Comparison of ENCODE assay signal across 1 cellular context in genomic region chr10:31318854-31319601, GRCh38.
TF ChIP-seq lines count a peak whose summit lies in the region.

Gene ZEB1, plus strand, starts transcription at chr10:31319216. Its CDS starts 19 bp downstream, at chr10:31319235.

TF ChIP-seq in HepG2, 621 proteins besides CTCF, POLR2A, EP300 and RAD21 (continued from another document and continues in another):
- TF ChIP-seq HMG20B (CRISPR knock-in tag; conservative IDR thresholded peaks at IDR 0.05) (peak; percentile 91), SCMH1 (CRISPR knock-in tag; IDR thresholded peaks at IDR 0.05; ENCODE audit: borderline replicate concordance) (no peak), MAF1 (CRISPR knock-in tag; IDR thresholded peaks at IDR 0.05; ENCODE audit: borderline replicate concordance) (no peak), ZEB1 (IDR thresholded peaks at IDR 0.05; ENCODE audit: insufficient replicate concordance, low read depth) (peak; percentile 80), TBP (CRISPR knock-in tag; IDR thresholded peaks at IDR 0.05) (no peak), PRPF4 (IDR thresholded peaks at IDR 0.05; ENCODE audit: low read depth, low read length, poor library complexity, severe bottlenecking) (no peak), YEATS2 (CRISPR knock-in tag; IDR thresholded peaks at IDR 0.05; ENCODE audit: borderline replicate concordance) (no peak), ESRRA (CRISPR knock-in tag; IDR thresholded peaks at IDR 0.05; ENCODE audit: low read depth) (no peak), ZNF460 (CRISPR knock-in tag; IDR thresholded peaks at IDR 0.05; ENCODE audit: borderline replicate concordance) (no peak), ZBTB3 (CRISPR knock-in tag; IDR thresholded peaks at IDR 0.05; ENCODE audit: borderline replicate concordance, low read depth) (no peak), ZGPAT (CRISPR knock-in tag; IDR thresholded peaks at IDR 0.05) (peak; percentile 36; the same call in 1 of the 2 replicates), ZNF17 (CRISPR knock-in tag; IDR thresholded peaks at IDR 0.05) (no peak), SRSF4 (IDR thresholded peaks at IDR 0.05; ENCODE audit: low read depth, low read length, poor library complexity, severe bottlenecking) (no peak), CBX2 (IDR thresholded peaks at IDR 0.05; ENCODE audit: low read depth, low read length) (no peak), CBX2 (CRISPR knock-in tag; IDR thresholded peaks at IDR 0.05; ENCODE audit: low read depth) (no peak), ZNF337 (CRISPR knock-in tag; IDR thresholded peaks at IDR 0.05; ENCODE audit: borderline replicate concordance, low read depth) (no peak), ERF (CRISPR knock-in tag; IDR thresholded peaks at IDR 0.05) (no peak), PRDM15 (CRISPR knock-in tag; IDR thresholded peaks at IDR 0.05) (no peak), ZBTB14 (CRISPR knock-in tag; IDR thresholded peaks at IDR 0.05) (no peak), KDM5B (CRISPR knock-in tag; IDR thresholded peaks at IDR 0.05; ENCODE audit: borderline replicate concordance) (no peak), XRCC5 (optimal IDR thresholded peaks at IDR 0.05; ENCODE audit: low read length) (peak; percentile 15), MBNL3 (CRISPR knock-in tag; conservative IDR thresholded peaks at IDR 0.05) (no peak), BRD4 (CRISPR knock-in tag; IDR thresholded peaks at IDR 0.05) (0 out of 2 replicates have a peak, but pooled peaks have one; percentile 33), ONECUT2 (CRISPR knock-in tag; IDR thresholded peaks at IDR 0.05) (no peak), ZNF121 (CRISPR knock-in tag; IDR thresholded peaks at IDR 0.05) (no peak), SKI (IDR thresholded peaks at IDR 0.05; ENCODE audit: partially characterized antibody) (no peak), ZNF781 (CRISPR knock-in tag; IDR thresholded peaks at IDR 0.05; ENCODE audit: borderline replicate concordance, not compliant biosample characterization) (no peak), ZNF740 (CRISPR knock-in tag; IDR thresholded peaks at IDR 0.05) (no peak; the same call in none of the 2 replicates), HNRNPL (IDR thresholded peaks at IDR 0.05; ENCODE audit: low read depth, low read length) (no peak; the same call in 1 of the 2 replicates), DNMT1 (CRISPR knock-in tag; IDR thresholded peaks at IDR 0.05) (no peak), HNRNPK (IDR thresholded peaks at IDR 0.05; ENCODE audit: low read depth, low read length, poor library complexity, severe bottlenecking) (peak; percentile 72), CC2D1A (CRISPR knock-in tag; IDR thresholded peaks at IDR 0.05) (no peak), ZZZ3 (CRISPR knock-in tag; IDR thresholded peaks at IDR 0.05; ENCODE audit: borderline replicate concordance) (no peak), RFXAP (CRISPR knock-in tag; IDR thresholded peaks at IDR 0.05; ENCODE audit: borderline replicate concordance) (no peak), NR1H2 (CRISPR knock-in tag; IDR thresholded peaks at IDR 0.05; ENCODE audit: borderline replicate concordance, low read depth) (no peak), ZNF251 (CRISPR knock-in tag; IDR thresholded peaks at IDR 0.05) (no peak), BCL3 (CRISPR knock-in tag; IDR thresholded peaks at IDR 0.05) (no peak), ZMYM3 (CRISPR knock-in tag; IDR thresholded peaks at IDR 0.05) (no peak), ZNF766 (CRISPR knock-in tag; IDR thresholded peaks at IDR 0.05; ENCODE audit: borderline replicate concordance) (no peak), NR3C1 (CRISPR knock-in tag; IDR thresholded peaks at IDR 0.05) (no peak), ZNF792 (CRISPR knock-in tag; IDR thresholded peaks at IDR 0.05) (0 out of 2 replicates have a peak, but pooled peaks have one; percentile 36), TSC22D2 (CRISPR knock-in tag; IDR thresholded peaks at IDR 0.05; ENCODE audit: borderline replicate concordance) (no peak)
- TF ChIP-seq, protein P1, sequence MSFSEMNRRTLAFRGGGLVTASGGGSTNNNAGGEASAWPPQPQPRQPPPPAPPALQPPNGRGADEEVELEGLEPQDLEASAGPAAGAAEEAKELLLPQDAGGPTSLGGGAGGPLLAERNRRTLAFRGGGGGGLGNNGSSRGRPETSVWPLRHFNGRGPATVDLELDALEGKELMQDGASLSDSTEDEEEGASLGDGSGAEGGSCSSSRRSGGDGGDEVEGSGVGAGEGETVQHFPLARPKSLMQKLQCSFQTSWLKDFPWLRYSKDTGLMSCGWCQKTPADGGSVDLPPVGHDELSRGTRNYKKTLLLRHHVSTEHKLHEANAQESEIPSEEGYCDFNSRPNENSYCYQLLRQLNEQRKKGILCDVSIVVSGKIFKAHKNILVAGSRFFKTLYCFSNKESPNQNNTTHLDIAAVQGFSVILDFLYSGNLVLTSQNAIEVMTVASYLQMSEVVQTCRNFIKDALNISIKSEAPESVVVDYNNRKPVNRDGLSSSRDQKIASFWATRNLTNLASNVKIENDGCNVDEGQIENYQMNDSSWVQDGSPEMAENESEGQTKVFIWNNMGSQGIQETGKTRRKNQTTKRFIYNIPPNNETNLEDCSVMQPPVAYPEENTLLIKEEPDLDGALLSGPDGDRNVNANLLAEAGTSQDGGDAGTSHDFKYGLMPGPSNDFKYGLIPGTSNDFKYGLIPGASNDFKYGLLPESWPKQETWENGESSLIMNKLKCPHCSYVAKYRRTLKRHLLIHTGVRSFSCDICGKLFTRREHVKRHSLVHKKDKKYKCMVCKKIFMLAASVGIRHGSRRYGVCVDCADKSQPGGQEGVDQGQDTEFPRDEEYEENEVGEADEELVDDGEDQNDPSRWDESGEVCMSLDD (CRISPR knock-in tag; IDR thresholded peaks at IDR 0.05; ENCODE audit: borderline replicate concordance) = no peak
- TF ChIP-seq, protein P2, sequence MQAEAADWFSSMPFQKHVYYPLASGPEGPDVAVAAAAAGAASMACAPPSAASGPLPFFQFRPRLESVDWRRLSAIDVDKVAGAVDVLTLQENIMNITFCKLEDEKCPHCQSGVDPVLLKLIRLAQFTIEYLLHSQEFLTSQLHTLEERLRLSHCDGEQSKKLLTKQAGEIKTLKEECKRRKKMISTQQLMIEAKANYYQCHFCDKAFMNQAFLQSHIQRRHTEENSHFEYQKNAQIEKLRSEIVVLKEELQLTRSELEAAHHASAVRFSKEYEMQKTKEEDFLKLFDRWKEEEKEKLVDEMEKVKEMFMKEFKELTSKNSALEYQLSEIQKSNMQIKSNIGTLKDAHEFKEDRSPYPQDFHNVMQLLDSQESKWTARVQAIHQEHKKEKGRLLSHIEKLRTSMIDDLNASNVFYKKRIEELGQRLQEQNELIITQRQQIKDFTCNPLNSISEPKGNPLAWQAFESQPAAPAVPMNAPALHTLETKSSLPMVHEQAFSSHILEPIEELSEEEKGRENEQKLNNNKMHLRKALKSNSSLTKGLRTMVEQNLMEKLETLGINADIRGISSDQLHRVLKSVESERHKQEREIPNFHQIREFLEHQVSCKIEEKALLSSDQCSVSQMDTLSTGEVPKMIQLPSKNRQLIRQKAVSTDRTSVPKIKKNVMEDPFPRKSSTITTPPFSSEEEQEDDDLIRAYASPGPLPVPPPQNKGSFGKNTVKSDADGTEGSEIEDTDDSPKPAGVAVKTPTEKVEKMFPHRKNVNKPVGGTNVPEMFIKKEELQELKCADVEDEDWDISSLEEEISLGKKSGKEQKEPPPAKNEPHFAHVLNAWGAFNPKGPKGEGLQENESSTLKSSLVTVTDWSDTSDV (CRISPR knock-in tag; IDR thresholded peaks at IDR 0.05) = no peak
- TF ChIP-seq, protein P3, sequence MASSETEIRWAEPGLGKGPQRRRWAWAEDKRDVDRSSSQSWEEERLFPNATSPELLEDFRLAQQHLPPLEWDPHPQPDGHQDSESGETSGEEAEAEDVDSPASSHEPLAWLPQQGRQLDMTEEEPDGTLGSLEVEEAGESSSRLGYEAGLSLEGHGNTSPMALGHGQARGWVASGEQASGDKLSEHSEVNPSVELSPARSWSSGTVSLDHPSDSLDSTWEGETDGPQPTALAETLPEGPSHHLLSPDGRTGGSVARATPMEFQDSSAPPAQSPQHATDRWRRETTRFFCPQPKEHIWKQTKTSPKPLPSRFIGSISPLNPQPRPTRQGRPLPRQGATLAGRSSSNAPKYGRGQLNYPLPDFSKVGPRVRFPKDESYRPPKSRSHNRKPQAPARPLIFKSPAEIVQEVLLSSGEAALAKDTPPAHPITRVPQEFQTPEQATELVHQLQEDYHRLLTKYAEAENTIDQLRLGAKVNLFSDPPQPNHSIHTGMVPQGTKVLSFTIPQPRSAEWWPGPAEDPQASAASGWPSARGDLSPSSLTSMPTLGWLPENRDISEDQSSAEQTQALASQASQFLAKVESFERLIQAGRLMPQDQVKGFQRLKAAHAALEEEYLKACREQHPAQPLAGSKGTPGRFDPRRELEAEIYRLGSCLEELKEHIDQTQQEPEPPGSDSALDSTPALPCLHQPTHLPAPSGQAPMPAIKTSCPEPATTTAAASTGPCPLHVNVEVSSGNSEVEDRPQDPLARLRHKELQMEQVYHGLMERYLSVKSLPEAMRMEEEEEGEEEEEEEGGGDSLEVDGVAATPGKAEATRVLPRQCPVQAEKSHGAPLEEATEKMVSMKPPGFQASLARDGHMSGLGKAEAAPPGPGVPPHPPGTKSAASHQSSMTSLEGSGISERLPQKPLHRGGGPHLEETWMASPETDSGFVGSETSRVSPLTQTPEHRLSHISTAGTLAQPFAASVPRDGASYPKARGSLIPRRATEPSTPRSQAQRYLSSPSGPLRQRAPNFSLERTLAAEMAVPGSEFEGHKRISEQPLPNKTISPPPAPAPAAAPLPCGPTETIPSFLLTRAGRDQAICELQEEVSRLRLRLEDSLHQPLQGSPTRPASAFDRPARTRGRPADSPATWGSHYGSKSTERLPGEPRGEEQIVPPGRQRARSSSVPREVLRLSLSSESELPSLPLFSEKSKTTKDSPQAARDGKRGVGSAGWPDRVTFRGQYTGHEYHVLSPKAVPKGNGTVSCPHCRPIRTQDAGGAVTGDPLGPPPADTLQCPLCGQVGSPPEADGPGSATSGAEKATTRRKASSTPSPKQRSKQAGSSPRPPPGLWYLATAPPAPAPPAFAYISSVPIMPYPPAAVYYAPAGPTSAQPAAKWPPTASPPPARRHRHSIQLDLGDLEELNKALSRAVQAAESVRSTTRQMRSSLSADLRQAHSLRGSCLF (CRISPR knock-in tag; IDR thresholded peaks at IDR 0.05; ENCODE audit: borderline replicate concordance) = no peak
- TF ChIP-seq, protein P4, sequence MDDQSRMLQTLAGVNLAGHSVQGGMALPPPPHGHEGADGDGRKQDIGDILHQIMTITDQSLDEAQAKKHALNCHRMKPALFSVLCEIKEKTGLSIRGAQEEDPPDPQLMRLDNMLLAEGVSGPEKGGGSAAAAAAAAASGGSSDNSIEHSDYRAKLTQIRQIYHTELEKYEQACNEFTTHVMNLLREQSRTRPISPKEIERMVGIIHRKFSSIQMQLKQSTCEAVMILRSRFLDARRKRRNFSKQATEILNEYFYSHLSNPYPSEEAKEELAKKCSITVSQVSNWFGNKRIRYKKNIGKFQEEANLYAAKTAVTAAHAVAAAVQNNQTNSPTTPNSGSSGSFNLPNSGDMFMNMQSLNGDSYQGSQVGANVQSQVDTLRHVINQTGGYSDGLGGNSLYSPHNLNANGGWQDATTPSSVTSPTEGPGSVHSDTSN (CRISPR knock-in tag; IDR thresholded peaks at IDR 0.05; ENCODE audit: borderline replicate concordance) = no peak
